In genomic region chr7:125927556-125927955, GRCh38 we compare ENCODE assay signal across 18 cellular contexts.
A peak's percentile ranks its signal among the peaks of the same experiment; 100 is the strongest.
DNase-seq lines count a peak whose midpoint lies in the region; ATAC-seq lines count a peak whose summit lies in the region.
"Had no signal": no experiment of that assay in that cellular context is flagged by ENCODE, and none has a peak within 500 bp of the region (broad histone marks: within the 10 kb centered on the region; RNA-seq: fewer than 3 reads in every experiment).

No MANE protein-coding gene starts in this region.

- H3K4me1 ChIP-seq in iPS DF 6.9 (ENCODE audit: control insufficient read depth, insufficient read depth, low read length), result no peaks in the 10 kb centered on the region
- H3K4me1 ChIP-seq: Caco-2, left ventricle myocardium inferior, pancreas, Peyer's patch had no signal

- H3K27ac ChIP-seq in iPS DF 6.9 (ENCODE audit: low read length), result no peak overlapping the region
- H3K27ac ChIP-seq: left ventricle myocardium inferior, pancreas, Peyer's patch had no signal

- no CpG with 5 or more reads among the region's 4 CpGs for WGBS in iPS DF 6.9 (ENCODE audit: insufficient coverage, insufficient read length)

- H3K36me3 ChIP-seq in iPS DF 6.9 (ENCODE audit: control insufficient read depth, insufficient read depth, low read length), result peaks cover 2% of the 10 kb centered on the region; the same call in 1 of the 2 replicates
- H3K36me3 ChIP-seq: left ventricle myocardium inferior, pancreas, Peyer's patch had no signal

- no peaks in the 10 kb centered on the region for H3K27me3 ChIP-seq in iPS DF 6.9 (ENCODE audit: control insufficient read depth, insufficient read depth, low read length)
- H3K27me3 ChIP-seq: pancreas, Peyer's patch had no signal

- H3K9me3 ChIP-seq in iPS DF 6.9 (ENCODE audit: control insufficient read depth, insufficient read depth, low read length), result no peaks in the 10 kb centered on the region
- H3K9me3 ChIP-seq: Caco-2, left ventricle myocardium inferior, pancreas, Peyer's patch had no signal

- no peak for ATAC-seq in GM18517 (IDR thresholded peaks at IDR 0.05; ENCODE audit: unreplicated experiment)
- ATAC-seq in GM18909 (IDR thresholded peaks at IDR 0.05; ENCODE audit: poor library complexity, unreplicated experiment), result no peak
- ATAC-seq: activated T-cell treated with anti-CD3 and anti-CD28 coated beads, Interleukin-2, amount 50 U/mL, for 4 hours; pancreas had no signal

- peak; percentile 56 for DNase-seq in DMS153 (lab: John Stamatoyannopoulos, UW)
- peak; percentile 71 for DNase-seq in NCI-H128 (lab: John Stamatoyannopoulos, UW; ENCODE audit: unreplicated experiment)
- DNase-seq in OCI-M1 (lab: John Stamatoyannopoulos, UW), result peak; percentile 15
- no peak for DNase-seq in iPS DF 6.9 (ENCODE audit: low read depth, low spot score)
- DNase-seq in NK-92 treated with Interleukin-12 subunit alpha and Interleukin-12 subunit beta, amount 100 ng/mL, for 24 hours (lab: John Stamatoyannopoulos, UW), result no peak
- no peak for DNase-seq in activated CD4-positive, alpha-beta T cell treated with anti-CD3 and anti-CD28 coated beads, Interleukin-2, amount 50 U/mL, for 48 hours
- DNase-seq: activated CD4-positive, alpha-beta memory T cell treated with anti-CD3 and anti-CD28 coated beads, Interleukin-2, amount 10 ng/mL, durations not matched to agents 7 days and 5 days; activated T-cell treated with anti-CD3 and anti-CD28 coated beads, Interleukin-2, amount 50 U/mL, for 4 hours; Caco-2; GDM1; left ventricle myocardium inferior; NCI-H1092 treated with DMSO at 0.1 percent for 48 hours; NCI-H748 treated with DMSO at 0.1 percent for 48 hours; pancreas; Peyer's patch; stimulated activated CD4-positive, alpha-beta T cell treated with anti-CD3 and anti-CD28 coated beads, Interleukin-2, amount 100 ng/mL, for 48 hours had no signal

- H3K4me3 ChIP-seq in iPS DF 6.9 (ENCODE audit: low read length), result peak overlapping the region; percentile 1; the same call in 1 of the 2 replicates
- H3K4me3 ChIP-seq: left ventricle myocardium inferior, pancreas, Peyer's patch had no signal

Comparison
In these comparisons a context has a peak if more than half of its experiments do, and no peak if none do; other contexts are left out.
1. DNase-seq: peak in DMS153 (single experiment), NCI-H128 (single experiment) and OCI-M1 (single experiment); none in iPS DF 6.9 (single experiment), NK-92 treated with Interleukin-12 subunit alpha and Interleukin-12 subunit beta, amount 100 ng/mL, for 24 hours (single experiment) and activated CD4-positive, alpha-beta T cell treated with anti-CD3 and anti-CD28 coated beads, Interleukin-2, amount 50 U/mL, for 48 hours (0 of 2).